12 cellular contexts compared by ENCODE assay signal in genomic region chr9:35385042-35385441, GRCh38.
A peak's percentile ranks its signal among the peaks of the same experiment; 100 is the strongest.
DNase-seq lines count a peak whose midpoint lies in the region; ATAC-seq and TF ChIP-seq lines count a peak whose summit lies in the region.
"Had no signal": no experiment of that assay in that cellular context is flagged by ENCODE, and none has a peak within 500 bp of the region (broad histone marks: within the 10 kb centered on the region; RNA-seq: fewer than 3 reads in every experiment).

No MANE protein-coding gene starts in this region.

- no peaks in the 10 kb centered on the region for H3K79me2 ChIP-seq in GM23248 (ENCODE audit: insufficient read depth)

- H3K36me3 Mint-ChIP-seq in mesothelial cell of epicardium (peaks cover 15% of the 10 kb centered on the region), Caco-2 (ENCODE audit: insufficient read depth, unreplicated experiment) (no peaks in the 10 kb centered on the region)

- no peak overlapping the region for H3K4me3 Mint-ChIP-seq in mesothelial cell of epicardium
- H3K4me3 Mint-ChIP-seq in Caco-2 (ENCODE audit: unreplicated experiment) = no peak overlapping the region
- H3K4me3 Mint-ChIP-seq: activated B cell treated with CpG ODN at 0.5 μM for 24 hours; activated naive CD4-positive, alpha-beta T cell treated with anti-CD3 and anti-CD28 coated beads for 36 hours; nephron progenitor cell had no signal

- H3K9ac ChIP-seq in GM23248 = no peak overlapping the region

- in situ Hi-C loops in GM23248 (cut with MboI) = no loop called here

- TF ChIP-seq CTCF in ascending aorta (IDR thresholded peaks at IDR 0.05) (peak; percentile 25 to 50 (median 29)), heart right ventricle (IDR thresholded peaks at IDR 0.05) (peak in 6 of 9 donors; percentile 20 to 51 (median 34)), mesothelial cell of epicardium (IDR thresholded peaks at IDR 0.05; ENCODE audit: unreplicated experiment) (no peak), Caco-2 (IDR thresholded peaks at IDR 0.05; ENCODE audit: insufficient read depth in 1 of 2, low read depth in 1 of 2, low read length in 1 of 2, severe bottlenecking in 1 of 2, unreplicated experiment in 1 of 2) (no peak)

- no peaks in the 10 kb centered on the region for H3K27me3 Mint-ChIP-seq in mesothelial cell of epicardium (ENCODE audit: low read depth)
- H3K27me3 Mint-ChIP-seq in Caco-2 (ENCODE audit: insufficient read depth, unreplicated experiment) = no peaks in the 10 kb centered on the region

- H3K4me1 Mint-ChIP-seq in mesothelial cell of epicardium = peaks cover 2% of the 10 kb centered on the region
- no peaks in the 10 kb centered on the region for H3K4me1 Mint-ChIP-seq in Caco-2 (ENCODE audit: low read depth, unreplicated experiment)
- H3K4me1 Mint-ChIP-seq: activated B cell treated with CpG ODN at 0.5 μM for 24 hours, nephron progenitor cell had no signal

- no peaks in the 10 kb centered on the region for H4K20me1 ChIP-seq in GM23248 (ENCODE audit: insufficient read depth)

- no peak overlapping the region for H3K27ac Mint-ChIP-seq in mesothelial cell of epicardium
- no peak overlapping the region for H3K27ac Mint-ChIP-seq in Caco-2 (ENCODE audit: unreplicated experiment)
- H3K27ac Mint-ChIP-seq: activated B cell treated with CpG ODN at 0.5 μM for 24 hours; activated naive CD4-positive, alpha-beta T cell treated with anti-CD3 and anti-CD28 coated beads for 36 hours; nephron progenitor cell had no signal

- no peak overlapping the region for H3K4me2 ChIP-seq in GM23248 (ENCODE audit: unreplicated experiment)

- no peaks in the 10 kb centered on the region for H3K9me2 ChIP-seq in GM23248 (ENCODE audit: insufficient read depth)

- BruUV-seq in Caco-2 (replicated peaks; lab: Mats Ljungman, UMichigan) = no TSS peak

- peaks cover 5% of the 10 kb centered on the region; the same call in 1 of the 2 replicates for H3F3A ChIP-seq in GM23248 (ENCODE audit: insufficient read depth)

- H3K9me3 ChIP-seq in GM23248 (ENCODE audit: low read depth) (no peaks in the 10 kb centered on the region), ascending aorta (no peaks in the 10 kb centered on the region), heart right ventricle (no peaks in the 10 kb centered on the region), Caco-2 (no peaks in the 10 kb centered on the region)

- WGBS in GM23248 (ENCODE audit: low coverage in 1 of 2, low lambda C conversion rate in 2 of 2, missing lambda C conversion rate in 2 of 2), 2 experiments = 46 to 61% methylated on average over 2 of the region's 2 CpGs
- WGBS in heart right ventricle, 2 donors = 63 to 65% methylated on average over 2 of the region's 2 CpGs

- CTCF ChIA-PET in Caco-2 (lab: Charles Lee) = interaction anchor here (1.1 kb wide), 1 partner anchor 126 kb away, joined by 3 read pairs; no protein-coding TSS in a partner anchor

- H3K36me3 ChIP-seq in GM23248 (ENCODE audit: low read depth) = no peaks in the 10 kb centered on the region
- peaks cover 45 to 70% of the 10 kb centered on the region in 2 donors for H3K36me3 ChIP-seq in ascending aorta
- peaks cover 0 to 99% (median 46%) of the 10 kb centered on the region in 9 donors for H3K36me3 ChIP-seq in heart right ventricle
- peaks cover 3% of the 10 kb centered on the region for H3K36me3 ChIP-seq in Caco-2 (ENCODE audit: control insufficient read depth, insufficient read depth, low read length)

- H3K9me3 Mint-ChIP-seq in mesothelial cell of epicardium = no peaks in the 10 kb centered on the region
- H3K9me3 Mint-ChIP-seq in Caco-2 (ENCODE audit: unreplicated experiment) = no peaks in the 10 kb centered on the region
- H3K9me3 Mint-ChIP-seq: activated B cell treated with CpG ODN at 0.5 μM for 24 hours; activated naive CD4-positive, alpha-beta T cell treated with anti-CD3 and anti-CD28 coated beads for 36 hours; nephron progenitor cell had no signal

- ATAC-seq in heart right ventricle = peak in 3 of 8 donors; percentile 41 to 61 (median 49)
- no peak for ATAC-seq in GM19467 (IDR thresholded peaks at IDR 0.05; ENCODE audit: unreplicated experiment)

- no peaks in the 10 kb centered on the region for H3K27me3 ChIP-seq in GM23248 (replicated peaks; ENCODE audit: insufficient read depth)
- no peaks in the 10 kb centered on the region for H3K27me3 ChIP-seq in ascending aorta
- no peaks in the 10 kb centered on the region for H3K27me3 ChIP-seq in heart right ventricle
- no peaks in the 10 kb centered on the region for H3K27me3 ChIP-seq in Caco-2 (replicated peaks; ENCODE audit: control insufficient read depth, insufficient read depth, low read length)

- peak; percentile 82 for DNase-seq in GM23248
- no peak for DNase-seq in ascending aorta (ENCODE audit: low spot score in 2 of 2)
- no peak for DNase-seq in heart right ventricle
- DNase-seq in skeletal muscle cell (ENCODE audit: low read depth) = peak; percentile 31
- DNase-seq in mesothelial cell of epicardium (ENCODE audit: low spot score in 2 of 2, unreplicated experiment in 2 of 2) = no peak
- no peak for DNase-seq in activated gamma-delta T cell (lab: John Stamatoyannopoulos, UW)
- DNase-seq in Caco-2 = no peak
- DNase-seq: activated B cell treated with CpG ODN at 0.5 μM for 24 hours; activated naive CD4-positive, alpha-beta T cell treated with anti-CD3 and anti-CD28 coated beads for 36 hours; KBM-7; nephron progenitor cell had no signal

- no peak overlapping the region for H3K4me3 ChIP-seq in GM23248
- H3K4me3 ChIP-seq in ascending aorta = no peak overlapping the region
- no peak overlapping the region for H3K4me3 ChIP-seq in heart right ventricle
- H3K4me3 ChIP-seq in skeletal muscle cell (ENCODE audit: low read depth, low read length) = no peak overlapping the region
- H3K4me3 ChIP-seq in Caco-2 (ENCODE audit: low read depth, low read length) = no peak overlapping the region

- no peak overlapping the region for H2AFZ ChIP-seq in GM23248

- intact Hi-C loops in ascending aorta (cut with DNase I) (loop anchor here (1.0 to 10.0 kb wide), 3 partner anchors 92 to 268 kb away; no protein-coding TSS in a partner anchor), heart right ventricle (cut with DNase I) (loop anchor here in 2 of 10 donors (10.0 kb wide), 2 partner anchors 120 to 270 kb away; partner anchors contain the start of gene ATOSB (in 2 of the 2)), Caco-2 (cut with micrococcal nuclease; ENCODE audit: unreplicated experiment) (loop anchor here (2.0 kb wide), 1 partner anchor 268 kb away; no protein-coding TSS in a partner anchor)

- H3K4me1 ChIP-seq in GM23248 (ENCODE audit: insufficient read depth) = no peaks in the 10 kb centered on the region
- no peaks in the 10 kb centered on the region for H3K4me1 ChIP-seq in ascending aorta
- H3K4me1 ChIP-seq in heart right ventricle = peaks cover 0 to 10% (median 0%) of the 10 kb centered on the region in 9 donors
- H3K4me1 ChIP-seq in Caco-2 = no peaks in the 10 kb centered on the region

- POLR2A ChIA-PET in Caco-2 (lab: Charles Lee) = no interaction called here

- H3K27ac ChIP-seq in GM23248 (no peak overlapping the region), ascending aorta (no peak overlapping the region), heart right ventricle (no peak overlapping the region)

Comparison
In these comparisons a context has a peak if more than half of its experiments do, and no peak if none do; other contexts are left out.
1. DNase-seq: peak in GM23248 (single experiment) and skeletal muscle cell (single experiment); none in ascending aorta (0 of 2), heart right ventricle (0 of 2), mesothelial cell of epicardium (0 of 2), activated gamma-delta T cell (single experiment) and Caco-2 (0 of 2).
2. CTCF ChIP-seq: peak in ascending aorta (3 of 3) and heart right ventricle (6 of 9); none in mesothelial cell of epicardium (single experiment) and Caco-2 (0 of 2).